Comparison of ENCODE assay signal across 9 cellular contexts in the genomic region with DNA sequence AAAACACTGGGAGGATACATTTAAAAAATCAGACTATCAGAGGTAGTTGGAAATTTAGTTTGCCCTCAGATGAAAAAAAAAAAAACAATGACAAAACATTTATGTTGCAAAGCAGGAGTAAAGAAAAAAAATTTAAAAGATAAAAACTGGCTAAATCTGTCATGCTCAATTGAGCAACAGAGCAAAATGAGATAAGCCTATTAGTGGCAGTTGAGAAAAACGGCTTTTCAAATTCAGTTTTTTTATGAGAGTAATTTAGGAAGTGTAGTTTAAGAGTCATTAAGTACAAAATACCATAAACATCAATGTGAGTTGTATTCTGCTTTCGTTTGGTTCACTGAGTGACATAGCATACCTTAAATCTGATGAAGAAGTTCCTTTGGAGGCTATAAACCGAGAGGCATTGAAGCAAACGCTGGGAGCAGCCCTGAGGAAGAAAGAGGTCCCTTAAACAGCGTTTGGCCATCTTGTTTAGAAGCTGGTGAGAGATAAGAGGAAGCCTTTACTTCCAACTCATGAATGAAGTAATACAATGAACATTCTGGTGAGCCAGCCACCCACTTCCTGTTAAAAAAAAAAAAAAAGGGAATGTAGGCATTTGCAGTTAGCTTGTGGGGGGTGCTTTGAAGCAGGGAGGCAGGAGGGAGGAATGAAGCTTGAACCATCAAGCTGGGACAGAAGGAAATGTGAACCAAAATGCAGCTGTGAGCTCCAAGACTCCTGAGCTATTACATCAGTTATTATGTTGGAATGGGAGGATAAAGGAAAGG.
DNase-seq lines count a peak whose midpoint lies in the region; ATAC-seq, FAIRE-seq and TF ChIP-seq lines count a peak whose summit lies in the region.
"Had no signal": no experiment of that assay in that cellular context is flagged by ENCODE, and none has a peak within 500 bp of the region (broad histone marks: within the 10 kb centered on the region; RNA-seq: fewer than 3 reads in every experiment).

No MANE protein-coding gene starts in this region.

- no peak for TF ChIP-seq CTCF in fibroblast of lung (conservative IDR thresholded peaks at IDR 0.05 in 1 of 2, IDR thresholded peaks at IDR 0.05 in 1 of 2; ENCODE audit: low read depth in 1 of 2, low read length in 2 of 2)

- H3K79me2 ChIP-seq in fibroblast of lung (ENCODE audit: control insufficient read depth, insufficient read depth, low read length): no peaks in the 10 kb centered on the region

- no peak overlapping the region for H3K4me3 ChIP-seq in fibroblast of lung (replicated peaks in 1 of 4; ENCODE audit: control extremely low read depth in 1 of 4, insufficient read depth in 1 of 4, low read depth in 3 of 4, low read length in 4 of 4)

- no peak overlapping the region for H3K4me2 ChIP-seq in fibroblast of lung (ENCODE audit: extremely low read depth, insufficient read depth, low read length)

- no peak overlapping the region for H3K9ac ChIP-seq in fibroblast of lung (ENCODE audit: insufficient read depth, low read length)

- peak; percentile 57 for FAIRE-seq in RCC 7860 (lab: Jason Lieb, UNC)

- H3K27me3 ChIP-seq in fibroblast of lung (ENCODE audit: control insufficient read depth, insufficient read depth, low read length): no peaks in the 10 kb centered on the region

- ATAC-seq in GM19023 (IDR thresholded peaks at IDR 0.05; ENCODE audit: unreplicated experiment) (no peak), HG03108 (IDR thresholded peaks at IDR 0.05; ENCODE audit: unreplicated experiment) (no peak), GM18867 (IDR thresholded peaks at IDR 0.05; ENCODE audit: unreplicated experiment) (no peak)
- ATAC-seq: Panc1 had no signal

- H3K9me3 ChIP-seq in fibroblast of lung (ENCODE audit: control insufficient read depth, insufficient read depth, low read depth, low read length): no peaks in the 10 kb centered on the region

- H3K27ac ChIP-seq in fibroblast of lung (ENCODE audit: insufficient read depth, low read length): no peak overlapping the region

- no peaks in the 10 kb centered on the region for H3K4me1 ChIP-seq in fibroblast of lung (ENCODE audit: control insufficient read depth, extremely low read depth, insufficient read depth, low read length)

- DNase-seq in ELR (ENCODE audit: low read depth): peak; percentile 75
- DNase-seq in RCC 7860 (ENCODE audit: low spot score): peak; percentile 77
- peak; percentile 54 to 91 for DNase-seq in fibroblast of lung (ENCODE audit: low read depth in 2 of 2)
- DNase-seq in non-pigmented ciliary epithelial cell (ENCODE audit: low read depth): peak; percentile 72
- DNase-seq in NCI-H2196 treated with DMSO at 0.1 percent for 48 hours (lab: John Stamatoyannopoulos, UW; ENCODE audit: unreplicated experiment): no peak

- H4K20me1 ChIP-seq in fibroblast of lung (ENCODE audit: control insufficient read depth, extremely low read depth, insufficient read depth, low read length): no peaks in the 10 kb centered on the region

- no peaks in the 10 kb centered on the region for H3K36me3 ChIP-seq in fibroblast of lung (ENCODE audit: control insufficient read depth, insufficient read depth, low read length)

- H2AFZ ChIP-seq in fibroblast of lung (ENCODE audit: low read length): peak overlapping the region; percentile 82
